In the genomic region with DNA sequence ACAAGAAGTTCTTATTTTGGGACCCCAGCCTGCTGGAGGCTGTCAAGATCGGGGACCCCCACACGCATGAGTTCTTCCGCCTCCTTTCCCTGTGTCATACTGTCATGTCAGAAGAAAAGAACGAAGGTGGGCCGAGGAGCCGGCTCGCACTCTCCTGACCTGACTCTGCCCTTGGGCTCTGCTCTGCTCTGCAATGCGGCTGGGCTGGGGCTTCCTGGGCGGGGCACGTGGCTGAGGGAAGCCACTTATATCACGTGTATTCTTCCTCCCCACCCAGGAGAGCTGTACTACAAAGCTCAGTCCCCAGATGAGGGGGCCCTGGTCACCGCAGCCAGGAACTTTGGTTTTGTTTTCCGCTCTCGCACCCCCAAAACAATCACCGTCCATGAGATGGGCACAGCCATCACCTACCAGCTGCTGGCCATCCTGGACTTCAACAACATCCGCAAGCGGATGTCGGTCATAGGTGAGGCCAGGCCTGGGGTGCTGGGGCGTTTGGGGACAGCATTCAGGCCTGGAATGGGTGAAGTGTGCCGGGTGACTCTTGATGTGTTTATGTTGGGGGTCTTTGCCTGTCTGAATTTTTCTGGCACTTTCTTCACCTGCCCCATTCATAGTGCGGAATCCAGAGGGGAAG, we compare ENCODE assay signal across 10 cellular contexts.
DNase-seq lines count a peak whose midpoint lies in the region; ATAC-seq and TF ChIP-seq lines count a peak whose summit lies in the region.
"Had no signal": no experiment of that assay in that cellular context is flagged by ENCODE, and none has a peak within 500 bp of the region (broad histone marks: within the 10 kb centered on the region; RNA-seq: fewer than 3 reads in every experiment).

No MANE protein-coding gene starts in this region.

- no peaks in the 10 kb centered on the region for H3K27me3 ChIP-seq in effector memory CD4-positive, alpha-beta T cell (replicated peaks; ENCODE audit: control insufficient read depth, insufficient read depth, low read length, poor library complexity, severe bottlenecking)
- H3K27me3 ChIP-seq: gastroesophageal sphincter had no signal

- no peaks in the 10 kb centered on the region for H3K27me3 Mint-ChIP-seq in nephron progenitor cell (ENCODE audit: low read depth, poor library complexity)

- H3K27ac ChIP-seq in KOPT-K1 (ENCODE audit: low read depth, low read length, poor library complexity, severe bottlenecking), result peak overlapping the region; percentile 24
- peak overlapping the region; percentile 66 for H3K27ac ChIP-seq in effector memory CD4-positive, alpha-beta T cell (ENCODE audit: insufficient read depth, low read length, poor library complexity, severe bottlenecking)
- H3K27ac ChIP-seq: gastroesophageal sphincter, KMS-11 had no signal

- H3K36me3 Mint-ChIP-seq in nephron progenitor cell (ENCODE audit: low read depth), result peaks cover 78% of the 10 kb centered on the region

- TF ChIP-seq CTCF in nephron progenitor cell (IDR thresholded peaks at IDR 0.05), result no peak

- H3K9me3 ChIP-seq in KOPT-K1 (ENCODE audit: insufficient read depth, low read length, poor library complexity, severe bottlenecking), result no peaks in the 10 kb centered on the region
- no peaks in the 10 kb centered on the region for H3K9me3 ChIP-seq in effector memory CD4-positive, alpha-beta T cell (ENCODE audit: control insufficient read depth, low read length)
- H3K9me3 ChIP-seq: gastroesophageal sphincter had no signal

- H3K4me1 Mint-ChIP-seq in nephron progenitor cell, result no peaks in the 10 kb centered on the region

- peaks cover 97% of the 10 kb centered on the region for H3K36me3 ChIP-seq in KOPT-K1 (ENCODE audit: insufficient read depth, low read length)
- peaks cover 70% of the 10 kb centered on the region for H3K36me3 ChIP-seq in effector memory CD4-positive, alpha-beta T cell (ENCODE audit: control insufficient read depth, insufficient read depth, low read length)

- peak overlapping the region; percentile 53 for H3K4me3 ChIP-seq in effector memory CD4-positive, alpha-beta T cell (ENCODE audit: insufficient read depth, low read depth, low read length, poor library complexity, severe bottlenecking)
- H3K4me3 ChIP-seq: gastroesophageal sphincter had no signal

- no peak overlapping the region for H3K4me3 Mint-ChIP-seq in nephron progenitor cell

- H3K27ac Mint-ChIP-seq in nephron progenitor cell, result no peak overlapping the region

- DNase-seq in activated CD8-positive, alpha-beta memory T cell treated with anti-CD3 and anti-CD28 coated beads for 1 hour (ENCODE audit: extremely low read depth in 1 of 2, low read depth in 1 of 2), result peak; percentile 42 to 62
- DNase-seq in effector memory CD4-positive, alpha-beta T cell, result peak; percentile 66 to 68 (median 67)
- peak; percentile 75 for DNase-seq in stimulated activated CD4-positive, alpha-beta T cell treated with anti-CD3 and anti-CD28 coated beads, Interleukin-4, amount 100 ng/mL, for 24 hours
- no peak for DNase-seq in NCI-H1436 (lab: John Stamatoyannopoulos, UW)
- no peak for DNase-seq in nephron progenitor cell

- peaks cover 92% of the 10 kb centered on the region for H3K4me1 ChIP-seq in effector memory CD4-positive, alpha-beta T cell (ENCODE audit: control insufficient read depth, insufficient read depth, low read length, poor library complexity, severe bottlenecking)

- no peak for ATAC-seq in GM21360 (IDR thresholded peaks at IDR 0.05; ENCODE audit: unreplicated experiment)
- ATAC-seq in GM19467 (IDR thresholded peaks at IDR 0.05; ENCODE audit: unreplicated experiment), result no peak
- ATAC-seq: gastroesophageal sphincter had no signal

- H3K9me3 Mint-ChIP-seq in nephron progenitor cell, result no peaks in the 10 kb centered on the region

Comparison
In these comparisons a context has a peak if more than half of its experiments do, and no peak if none do; other contexts are left out.
1. DNase-seq: peak in activated CD8-positive, alpha-beta memory T cell treated with anti-CD3 and anti-CD28 coated beads for 1 hour (2 of 2), effector memory CD4-positive, alpha-beta T cell (3 of 3) and stimulated activated CD4-positive, alpha-beta T cell treated with anti-CD3 and anti-CD28 coated beads, Interleukin-4, amount 100 ng/mL, for 24 hours (single experiment); none in NCI-H1436 (single experiment) and nephron progenitor cell (single experiment).